ENCODE assay signal across 26 cellular contexts in the genomic region with DNA sequence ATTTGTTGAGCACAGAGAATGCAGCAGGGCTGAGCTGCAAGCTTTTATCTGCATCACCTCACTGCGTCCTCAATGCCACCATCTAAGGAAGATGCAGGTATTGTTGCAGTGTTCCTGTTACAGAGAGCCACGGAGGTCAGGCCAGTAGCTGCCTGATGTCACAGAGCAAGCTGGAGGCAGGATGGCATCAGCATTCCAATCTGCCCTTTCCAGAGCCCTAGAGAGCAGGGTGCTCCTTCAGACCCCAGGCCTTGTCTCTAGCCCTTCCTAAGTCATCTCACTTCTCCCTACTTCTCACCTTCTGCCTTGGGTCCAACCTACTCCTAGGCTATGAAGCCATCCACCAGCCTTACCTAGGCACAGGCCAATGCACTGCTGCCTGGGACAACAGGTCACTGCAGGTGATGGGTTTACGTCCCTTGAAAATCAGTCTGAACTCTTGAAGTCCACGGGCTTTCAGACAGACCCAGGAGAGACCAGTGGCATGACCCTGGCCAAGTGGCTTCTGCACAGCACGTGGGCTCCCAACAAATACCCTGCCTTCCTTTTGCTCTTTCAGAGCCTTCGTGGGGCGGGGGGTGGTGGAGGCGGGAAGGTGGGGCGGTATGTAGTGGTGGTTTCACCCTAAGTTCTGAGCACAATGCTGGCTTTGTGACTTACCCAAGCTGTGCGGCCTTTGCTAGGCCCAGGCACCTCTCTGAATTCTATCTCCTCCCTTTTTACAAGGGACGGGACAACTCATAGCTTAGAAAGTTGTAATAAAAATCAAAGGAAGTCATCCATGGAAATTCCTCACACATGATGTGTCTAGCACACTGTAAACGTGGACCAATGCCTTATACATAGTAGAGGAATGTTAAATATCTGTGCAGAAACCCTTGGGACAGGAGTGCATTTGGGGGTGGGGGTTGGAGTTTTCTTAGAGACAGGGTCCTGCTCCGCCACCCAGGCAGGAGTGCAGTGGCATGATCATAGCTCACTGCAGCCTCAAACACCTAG.
A peak's percentile ranks its signal among the peaks of the same experiment; 100 is the strongest.
DNase-seq lines count a peak whose midpoint lies in the region; FAIRE-seq and TF ChIP-seq lines count a peak whose summit lies in the region.
"Had no signal": no experiment of that assay in that cellular context is flagged by ENCODE, and none has a peak within 500 bp of the region (broad histone marks: within the 10 kb centered on the region; RNA-seq: fewer than 3 reads in every experiment).

No MANE protein-coding gene starts in this region.

- no peaks in the 10 kb centered on the region for H4K20me1 ChIP-seq in astrocyte (ENCODE audit: insufficient read depth, low read length)

- H3K79me2 ChIP-seq in astrocyte (ENCODE audit: insufficient read depth, low read length) = no peaks in the 10 kb centered on the region

- no peak overlapping the region for H3K4me2 ChIP-seq in astrocyte (ENCODE audit: low read length)

- H3K9ac ChIP-seq in astrocyte (ENCODE audit: low read length) = no peak overlapping the region

- H3K4me3 ChIP-seq in AG10803 (ENCODE audit: low read length) (no peak overlapping the region), astrocyte (ENCODE audit: insufficient read depth, low read depth, low read length) (no peak overlapping the region), ascending aorta (no peak overlapping the region)
- H3K4me3 ChIP-seq: ovary had no signal

- no peak overlapping the region for H3K27ac ChIP-seq in astrocyte (ENCODE audit: low read depth, low read length)
- no peak overlapping the region for H3K27ac ChIP-seq in ascending aorta
- H3K27ac ChIP-seq: ovary had no signal

- peaks cover 15% of the 10 kb centered on the region for H3K4me1 Mint-ChIP-seq in astrocyte (ENCODE audit: low read depth, unreplicated experiment)

- peak overlapping the region; percentile 10 for H2AFZ ChIP-seq in astrocyte (ENCODE audit: low read depth, low read length)

- no peak overlapping the region for H3K27ac Mint-ChIP-seq in astrocyte (ENCODE audit: unreplicated experiment)
- H3K27ac Mint-ChIP-seq: activated CD8-positive, alpha-beta T cell treated with anti-CD3 and anti-CD28 coated beads, Interleukin-2, amount 10 ng/mL, durations not matched to agents 7 days and 5 days; activated naive CD8-positive, alpha-beta T cell treated with anti-CD3 and anti-CD28 coated beads, Interleukin-2, amount 50 U/mL, for 24 hours; activated T-helper 1 cell treated with anti-CD3 and anti-CD28 coated beads, Interleukin-12 subunit alpha, Interleukin-12 subunit beta, Interleukin-2, Interleukin-4 antibody, amounts not matched to agents 30 ng/mL and 10 ng/mL and 1 ng/mL, durations not matched to agents 14 hours and 24 hours and 36 hours; B cell; T-helper 1 cell treated with Interleukin-12 subunit alpha and Interleukin-12 subunit beta and Interleukin-4 antibody, amounts not matched to agents 30 μg/mL and 1 μg/mL, for 36 hours had no signal

- H3K9me3 Mint-ChIP-seq in astrocyte (ENCODE audit: unreplicated experiment) = peaks cover 7% of the 10 kb centered on the region

- peak; percentile 79 for DNase-seq in AG10803 (ENCODE audit: low read depth)
- DNase-seq in HS-27A (ENCODE audit: low read depth) = peak; percentile 43
- peak; percentile 54 for DNase-seq in astrocyte (ENCODE audit: low read depth)
- peak; percentile 93 for DNase-seq in kidney tubule cell (ENCODE audit: low spot score)
- no peak for DNase-seq in OCI-M1 (lab: John Stamatoyannopoulos, UW)
- no peak for DNase-seq in HT-29 (ENCODE audit: low spot score)
- no peak for DNase-seq in ascending aorta (ENCODE audit: low spot score in 2 of 2)
- no peak for DNase-seq in HPDE6-E6E7 (ENCODE audit: extremely low spot score)
- DNase-seq: activated CD4-positive, CD25-positive, alpha-beta regulatory T cell; activated CD8-positive, alpha-beta T cell treated with anti-CD3 and anti-CD28 coated beads, Interleukin-2, amount 10 ng/mL, durations not matched to agents 7 days and 5 days; activated naive CD8-positive, alpha-beta T cell treated with anti-CD3 and anti-CD28 coated beads, Interleukin-2, amount 50 U/mL, for 24 hours; DMS 273 treated with DMSO at 0.1 percent for 48 hours; effector CD4-positive, alpha-beta T cell; hippocampal formation; MM.1S; NCI-H187 treated with DMSO at 0.1 percent for 48 hours; NCI-H446; NK-92 treated with Interleukin-12 subunit alpha and Interleukin-12 subunit beta, amount 100 ng/mL, for 24 hours; ovary; SHP77 treated with DMSO at 0.1 percent for 48 hours; stimulated activated CD4-positive, alpha-beta T cell treated with anti-CD3 and anti-CD28 coated beads, Interleukin-2, amount 100 ng/mL, for 48 hours had no signal

- H3K9me3 ChIP-seq in astrocyte (ENCODE audit: insufficient read depth, low read depth, low read length) (peaks cover 5% of the 10 kb centered on the region), ascending aorta (peaks cover 4 to 9% of the 10 kb centered on the region in 2 donors)
- H3K9me3 ChIP-seq: ovary had no signal

- H3K27me3 Mint-ChIP-seq in astrocyte (ENCODE audit: low read depth, unreplicated experiment) = peaks cover 22% of the 10 kb centered on the region

- H3K27me3 ChIP-seq in astrocyte (ENCODE audit: insufficient read depth, low read length) (no peaks in the 10 kb centered on the region), ascending aorta (no peaks in the 10 kb centered on the region)
- H3K27me3 ChIP-seq: ovary had no signal

- no peaks in the 10 kb centered on the region for H3K4me1 ChIP-seq in astrocyte (ENCODE audit: insufficient read depth, low read length)
- H3K4me1 ChIP-seq in ascending aorta = no peaks in the 10 kb centered on the region

- intact Hi-C loops in ascending aorta (cut with DNase I) = no loop called here

- H3K36me3 Mint-ChIP-seq in astrocyte (ENCODE audit: low read depth, unreplicated experiment) = no peaks in the 10 kb centered on the region

- TF ChIP-seq CTCF in AG10803 (conservative IDR thresholded peaks at IDR 0.05; ENCODE audit: low read length) (no peak), astrocyte (IDR thresholded peaks at IDR 0.05; ENCODE audit: insufficient read depth, low read depth, low read length) (no peak), ascending aorta (IDR thresholded peaks at IDR 0.05) (no peak)

- FAIRE-seq in astrocyte (lab: Jason Lieb, UNC) = peak; percentile 91
- FAIRE-seq: GM19239 had no signal

- no peak overlapping the region for H3K4me3 Mint-ChIP-seq in astrocyte (ENCODE audit: unreplicated experiment)
- H3K4me3 Mint-ChIP-seq: activated CD8-positive, alpha-beta T cell treated with anti-CD3 and anti-CD28 coated beads, Interleukin-2, amount 10 ng/mL, durations not matched to agents 7 days and 5 days; activated naive CD8-positive, alpha-beta T cell treated with anti-CD3 and anti-CD28 coated beads, Interleukin-2, amount 50 U/mL, for 24 hours; activated T-helper 1 cell treated with anti-CD3 and anti-CD28 coated beads, Interleukin-12 subunit alpha, Interleukin-12 subunit beta, Interleukin-2, Interleukin-4 antibody, amounts not matched to agents 30 ng/mL and 10 ng/mL and 1 ng/mL, durations not matched to agents 14 hours and 24 hours and 36 hours; B cell; central memory CD8-positive, alpha-beta T cell; T-helper 1 cell treated with Interleukin-12 subunit alpha and Interleukin-12 subunit beta and Interleukin-4 antibody, amounts not matched to agents 30 μg/mL and 1 μg/mL, for 36 hours had no signal

- H3K36me3 ChIP-seq in astrocyte (ENCODE audit: insufficient read depth, low read length) = no peaks in the 10 kb centered on the region
- no peaks in the 10 kb centered on the region for H3K36me3 ChIP-seq in ascending aorta
- H3K36me3 ChIP-seq: ovary had no signal

Comparison
In these comparisons a context has a peak if more than half of its experiments do, and no peak if none do; other contexts are left out.
1. DNase-seq: peak in AG10803 (single experiment), HS-27A (single experiment), astrocyte (single experiment) and kidney tubule cell (single experiment); none in OCI-M1 (single experiment), HT-29 (single experiment), ascending aorta (0 of 2) and HPDE6-E6E7 (single experiment).